28 cellular contexts compared by ENCODE assay signal in the genomic region with DNA sequence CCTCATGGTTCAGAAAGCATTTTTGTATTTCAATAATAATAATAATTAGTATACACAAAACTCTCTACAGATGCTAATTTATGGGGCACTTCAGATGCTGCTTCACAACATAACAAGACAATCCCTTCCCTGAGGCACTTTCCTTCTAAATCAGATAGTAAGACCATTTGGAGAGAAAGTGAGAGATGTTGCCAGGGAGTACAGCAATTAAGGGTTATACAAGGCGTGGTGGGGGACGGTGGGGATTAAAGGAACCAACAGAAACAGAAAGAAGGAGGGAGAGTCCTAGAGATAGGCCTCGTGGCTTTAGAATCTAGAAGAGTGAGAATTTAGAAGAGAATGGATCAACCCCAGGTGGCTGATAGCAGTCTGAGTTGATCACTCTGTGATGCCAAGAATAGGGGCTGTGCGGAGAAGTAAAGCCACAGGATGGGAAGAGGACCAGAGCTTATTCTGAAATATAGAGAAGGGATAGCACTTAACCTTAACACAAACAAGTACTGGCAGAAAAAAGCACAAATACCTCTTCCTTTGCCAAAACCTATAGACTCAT.
A peak's percentile ranks its signal among the peaks of the same experiment; 100 is the strongest.
DNase-seq lines count a peak whose midpoint lies in the region; ATAC-seq and TF ChIP-seq lines count a peak whose summit lies in the region.
"Had no signal": no experiment of that assay in that cellular context is flagged by ENCODE, and none has a peak within 500 bp of the region (broad histone marks: within the 10 kb centered on the region; RNA-seq: fewer than 3 reads in every experiment).

No MANE protein-coding gene starts in this region.

- H3K36me3 Mint-ChIP-seq in GM23338 (ENCODE audit: low read depth), result peaks cover 7% of the 10 kb centered on the region; the same call in 1 of the 3 replicates
- H3K36me3 Mint-ChIP-seq: natural killer cell treated with Interleukin-12 subunit alpha and Interleukin-12 subunit beta and Interleukin-15 and Interleukin-18, amount 100 ng/mL, for 72 hours had no signal

- H3K4me1 Mint-ChIP-seq in GM23338, result peaks cover 16% of the 10 kb centered on the region
- H3K4me1 Mint-ChIP-seq: activated naive CD8-positive, alpha-beta T cell treated with anti-CD3 and anti-CD28 coated beads, Interleukin-2, amount 50 U/mL, for 24 hours; B cell; CD8-positive, alpha-beta memory T cell; stimulated activated naive B cell treated with anti-CD40 and anti-IgM and Interleukin-4, amounts not matched to agents 10 μg/mL and 1 μg/mL and 100 μg/mL, for 72 hours had no signal

- DNase-seq in GM23338 (ENCODE audit: low spot score) (no peak), NCI-H1417 (lab: John Stamatoyannopoulos, UW) (peak in 2 of 3 experiments; percentile 66 to 94), NCI-H69 (lab: John Stamatoyannopoulos, UW) (peak; percentile 92), iPS-NIHi7 (ENCODE audit: extremely low spot score) (peak; percentile 19), body of pancreas (no peak), right atrium auricular region (ENCODE audit: low spot score) (no peak)
- DNase-seq in stimulated activated naive CD4-positive, alpha-beta T cell (lab: John Stamatoyannopoulos, UW), result no peak
- DNase-seq: activated CD4-positive, alpha-beta memory T cell treated with anti-CD3 and anti-CD28 coated beads for 36 hours; activated CD4-positive, alpha-beta T cell treated with anti-CD3 and anti-CD28 coated beads for 1 hour; activated naive CD4-positive, alpha-beta T cell; activated naive CD8-positive, alpha-beta T cell treated with anti-CD3 and anti-CD28 coated beads, Interleukin-2, amount 50 U/mL, for 24 hours; caudate nucleus; heart left ventricle; mucosa of descending colon; NCI-H1048; NCI-H2081 treated with DMSO at 0.1 percent for 48 hours; NK-92 treated with Interleukin-12 subunit alpha and Interleukin-12 subunit beta, amount 100 ng/mL, for 24 hours; ovary; PC-9; stimulated activated naive B cell treated with anti-CD40 and anti-IgM and Interleukin-4, amounts not matched to agents 10 μg/mL and 1 μg/mL and 100 μg/mL, for 72 hours; upper lobe of left lung had no signal

- H3K9me3 ChIP-seq in body of pancreas (no peaks in the 10 kb centered on the region), right atrium auricular region (no peaks in the 10 kb centered on the region)
- H3K9me3 ChIP-seq: heart left ventricle, mucosa of descending colon, ovary, SK-N-SH, suprapubic skin, upper lobe of left lung had no signal

- no peaks in the 10 kb centered on the region for H3K9me3 Mint-ChIP-seq in GM23338
- H3K9me3 Mint-ChIP-seq: activated CD4-positive, alpha-beta memory T cell treated with anti-CD3 and anti-CD28 coated beads for 36 hours; activated naive CD8-positive, alpha-beta T cell treated with anti-CD3 and anti-CD28 coated beads, Interleukin-2, amount 50 U/mL, for 24 hours; CD8-positive, alpha-beta memory T cell; natural killer cell treated with Interleukin-12 subunit alpha and Interleukin-12 subunit beta and Interleukin-15 and Interleukin-18, amount 100 ng/mL, for 72 hours; stimulated activated naive B cell treated with anti-CD40 and anti-IgM and Interleukin-4, amounts not matched to agents 10 μg/mL and 1 μg/mL and 100 μg/mL, for 72 hours had no signal

- intact Hi-C loops in body of pancreas (cut with DNase I), result no loop called here

- no peak overlapping the region for H3K4me2 ChIP-seq in GM23338
- H3K4me2 ChIP-seq: PC-9, SK-N-SH had no signal

- H3K27me3 Mint-ChIP-seq in GM23338 (ENCODE audit: insufficient read depth, low read depth, poor library complexity), result peaks cover 2% of the 10 kb centered on the region
- H3K27me3 Mint-ChIP-seq: activated CD4-positive, alpha-beta memory T cell treated with anti-CD3 and anti-CD28 coated beads for 36 hours; activated naive CD8-positive, alpha-beta T cell treated with anti-CD3 and anti-CD28 coated beads, Interleukin-2, amount 50 U/mL, for 24 hours; B cell; CD8-positive, alpha-beta memory T cell; natural killer cell treated with Interleukin-12 subunit alpha and Interleukin-12 subunit beta and Interleukin-15 and Interleukin-18, amount 100 ng/mL, for 72 hours; stimulated activated naive B cell treated with anti-CD40 and anti-IgM and Interleukin-4, amounts not matched to agents 10 μg/mL and 1 μg/mL and 100 μg/mL, for 72 hours had no signal

- H3K9me2 ChIP-seq in GM23338 (ENCODE audit: insufficient read depth), result no peaks in the 10 kb centered on the region
- H3K9me2 ChIP-seq: SK-N-SH had no signal

- H3K27ac Mint-ChIP-seq in GM23338, result peak overlapping the region; percentile 11
- H3K27ac Mint-ChIP-seq: activated CD4-positive, alpha-beta memory T cell treated with anti-CD3 and anti-CD28 coated beads for 36 hours; activated naive CD8-positive, alpha-beta T cell treated with anti-CD3 and anti-CD28 coated beads, Interleukin-2, amount 50 U/mL, for 24 hours; B cell; natural killer cell treated with Interleukin-12 subunit alpha and Interleukin-12 subunit beta and Interleukin-15 and Interleukin-18, amount 100 ng/mL, for 72 hours; stimulated activated naive B cell treated with anti-CD40 and anti-IgM and Interleukin-4, amounts not matched to agents 10 μg/mL and 1 μg/mL and 100 μg/mL, for 72 hours had no signal

- no peaks in the 10 kb centered on the region; the same call in 1 of the 2 replicates for H4K20me1 ChIP-seq in GM23338 (replicated peaks; ENCODE audit: insufficient read depth)

- peaks cover 11% of the 10 kb centered on the region for H3K4me1 ChIP-seq in GM23338 (ENCODE audit: insufficient read depth)
- H3K4me1 ChIP-seq in body of pancreas, result no peaks in the 10 kb centered on the region
- H3K4me1 ChIP-seq in right atrium auricular region, result no peaks in the 10 kb centered on the region
- H3K4me1 ChIP-seq: upper lobe of left lung had no signal

- TF ChIP-seq CTCF in GM23338 (conservative IDR thresholded peaks at IDR 0.05; ENCODE audit: low read depth in 2 of 2) (no peak), body of pancreas (IDR thresholded peaks at IDR 0.05) (no peak), right atrium auricular region (IDR thresholded peaks at IDR 0.05) (no peak)

- H3K4me3 ChIP-seq in GM23338 (no peak overlapping the region), body of pancreas (no peak overlapping the region), right atrium auricular region (no peak overlapping the region)
- H3K4me3 ChIP-seq: heart left ventricle, lung, mucosa of descending colon, ovary, PC-9, suprapubic skin, upper lobe of left lung had no signal

- TF ChIP-seq POLR2A in body of pancreas (IDR thresholded peaks at IDR 0.05), result no peak

- ATAC-seq in GM23338 (peak; percentile 89), body of pancreas (no peak), HG02885 (IDR thresholded peaks at IDR 0.05; ENCODE audit: poor library complexity, unreplicated experiment) (no peak)

- H3K79me2 ChIP-seq in GM23338 (replicated peaks; ENCODE audit: insufficient read depth), result no peaks in the 10 kb centered on the region

- H3F3A ChIP-seq in GM23338 (replicated peaks; ENCODE audit: low read depth), result no peaks in the 10 kb centered on the region

- H3K27ac ChIP-seq in GM23338 (ENCODE audit: low read depth) (peak overlapping the region; percentile 35; the same call in 1 of the 2 replicates), body of pancreas (no peak overlapping the region), right atrium auricular region (no peak overlapping the region)
- H3K27ac ChIP-seq: heart left ventricle, ovary, PC-9, suprapubic skin, upper lobe of left lung had no signal

- H3K27me3 ChIP-seq in GM23338 (ENCODE audit: insufficient read depth) (no peaks in the 10 kb centered on the region), body of pancreas (no peaks in the 10 kb centered on the region), right atrium auricular region (no peaks in the 10 kb centered on the region)
- H3K27me3 ChIP-seq: heart left ventricle, ovary, suprapubic skin, upper lobe of left lung had no signal

- no peak overlapping the region for H2AFZ ChIP-seq in GM23338
- H2AFZ ChIP-seq: PC-9 had no signal

- H3K36me3 ChIP-seq in GM23338 (ENCODE audit: insufficient read depth) (no peaks in the 10 kb centered on the region), body of pancreas (replicated peaks in 1 of 2; ENCODE audit: insufficient read depth in 1 of 2, low read depth in 2 of 2) (peaks cover 0 to 8% of the 10 kb centered on the region in 2 donors), right atrium auricular region (peaks cover 6% of the 10 kb centered on the region)
- H3K36me3 ChIP-seq: ovary had no signal

- no peak overlapping the region for H3K4me3 Mint-ChIP-seq in GM23338
- H3K4me3 Mint-ChIP-seq: activated CD4-positive, alpha-beta memory T cell treated with anti-CD3 and anti-CD28 coated beads for 36 hours; activated naive CD8-positive, alpha-beta T cell treated with anti-CD3 and anti-CD28 coated beads, Interleukin-2, amount 50 U/mL, for 24 hours; B cell; CD8-positive, alpha-beta memory T cell; natural killer cell treated with Interleukin-12 subunit alpha and Interleukin-12 subunit beta and Interleukin-15 and Interleukin-18, amount 100 ng/mL, for 72 hours; stimulated activated naive B cell treated with anti-CD40 and anti-IgM and Interleukin-4, amounts not matched to agents 10 μg/mL and 1 μg/mL and 100 μg/mL, for 72 hours had no signal

- 85 to 86% methylated on average over 4 of the region's 4 CpGs for WGBS in body of pancreas, 2 donors

TF ChIP-seq in GM23338, 12 proteins besides CTCF, POLR2A, EP300 and RAD21 (continues in another document):
- no peak for TF ChIP-seq NANOG (IDR thresholded peaks at IDR 0.05; ENCODE audit: borderline replicate concordance)

Comparison
In these comparisons a context has a peak if more than half of its experiments do, and no peak if none do; other contexts are left out.
1. DNase-seq: peak in NCI-H1417 (2 of 3), NCI-H69 (single experiment) and iPS-NIHi7 (single experiment); none in GM23338 (single experiment), body of pancreas (0 of 4), right atrium auricular region (single experiment) and stimulated activated naive CD4-positive, alpha-beta T cell (0 of 6).